ENCODE assay signal across 8 cellular contexts in genomic region chr3:3800685-3801509, GRCh38. TPM values are rescaled to one million over a fixed set of nuclear protein-coding genes. Genes with fewer than 3 reads are reported as not detected.
DNase-seq lines count a peak whose midpoint lies in the region; ATAC-seq, FAIRE-seq and TF ChIP-seq lines count a peak whose summit lies in the region.

No MANE protein-coding gene starts in this region.

- H3K36me3 Mint-ChIP-seq in activated T-cell treated with anti-CD3 and anti-CD28 coated beads, Interleukin-2, amount 50 U/mL, for 72 hours (ENCODE audit: insufficient read depth in 2 of 2): peaks cover 0 to 2% of the 10 kb centered on the region in 2 donors

- DNase-seq in G401 (ENCODE audit: low spot score): peak; percentile 63
- DNase-seq in activated T-cell treated with anti-CD3 and anti-CD28 coated beads, Interleukin-2, amount 50 U/mL, for 72 hours: peak in 1 of 2 donors; percentile 12
- peak in 28 of 51 donors; percentile 2 to 61 (median 26) for DNase-seq in hypothalamus (lab: John Stamatoyannopoulos, UW)
- peak; percentile 42 to 77 for DNase-seq in psoas muscle
- DNase-seq in HTR-8/SVneo (ENCODE audit: insufficient read length, low spot score): no peak
- no peak for DNase-seq in NCI-H526 treated with DMSO at 0.1 percent for 48 hours (lab: John Stamatoyannopoulos, UW)
- DNase-seq in germinal center (ENCODE audit: low spot score): no peak
- no peak for DNase-seq in GM19240 (ENCODE audit: insufficient read length, low spot score)

- no peak overlapping the region for H3K27ac Mint-ChIP-seq in activated T-cell treated with anti-CD3 and anti-CD28 coated beads, Interleukin-2, amount 50 U/mL, for 72 hours

- H3K27me3 Mint-ChIP-seq in activated T-cell treated with anti-CD3 and anti-CD28 coated beads, Interleukin-2, amount 50 U/mL, for 72 hours (ENCODE audit: low read depth): peaks cover 46% of the 10 kb centered on the region

- no peak for FAIRE-seq in HTR-8/SVneo (lab: Jason Lieb, UNC)

- H3K9me3 ChIP-seq in psoas muscle: no peaks in the 10 kb centered on the region

- no peaks in the 10 kb centered on the region for H3K27me3 ChIP-seq in psoas muscle (ENCODE audit: insufficient read depth in 3 of 3, low read length in 2 of 3)

- H3K4me1 ChIP-seq in psoas muscle: peaks cover 11% of the 10 kb centered on the region

- WGBS in psoas muscle, 3 donors: 1 to 2% (median 1%) methylated on average over 44 to 53 of the region's 53 CpGs

- peak overlapping the region; percentile 82 for H3K4me3 ChIP-seq in psoas muscle

- no peak for TF ChIP-seq CTCF in psoas muscle (IDR thresholded peaks at IDR 0.05)

- peaks cover 23% of the 10 kb centered on the region for H3K4me1 Mint-ChIP-seq in activated T-cell treated with anti-CD3 and anti-CD28 coated beads, Interleukin-2, amount 50 U/mL, for 72 hours (ENCODE audit: low read depth)

- intact Hi-C loops in psoas muscle (cut with DNase I): loop anchor here in 1 of 2 donors (10.0 kb wide), 1 partner anchor 494 kb away; no protein-coding TSS in a partner anchor

- H3K9me3 Mint-ChIP-seq in activated T-cell treated with anti-CD3 and anti-CD28 coated beads, Interleukin-2, amount 50 U/mL, for 72 hours: no peaks in the 10 kb centered on the region

- ATAC-seq in activated T-cell treated with anti-CD3 and anti-CD28 coated beads, Interleukin-2, amount 50 U/mL, for 72 hours (replicated peaks in 1 of 2): no peak
- ATAC-seq in psoas muscle: peak; percentile 39 to 65 (median 58)

- in situ Hi-C loops in G401 (cut with HindIII; ENCODE audit: low sequenced_read_pairs): no loop called here

- H3K27ac ChIP-seq in psoas muscle: peak overlapping the region; percentile 80

- H3K36me3 ChIP-seq in psoas muscle (ENCODE audit: insufficient read depth in 1 of 2, low read depth in 1 of 2): no peaks in the 10 kb centered on the region

- peak overlapping the region; percentile 84 to 90 for H3K4me3 Mint-ChIP-seq in activated T-cell treated with anti-CD3 and anti-CD28 coated beads, Interleukin-2, amount 50 U/mL, for 72 hours

RNA-seq across cellular contexts. Expression of gene LRRN1, which starts 1.7 kb away (rescaled TPM):
- total RNA-seq in G401 (2014; rRNA removed; shearing (Covaris generic)): not detected in 2 replicates
- total RNA-seq in activated T-cell treated with anti-CD3 and anti-CD28 coated beads, Interleukin-2, amount 50 U/mL, for 72 hours: 1 to 10 TPM in 1 of 2 donors, under 1 TPM in 1; 0.58 to 2.6 TPM
- 10 to 100 TPM in 1 of 4 donors, 1 to 10 TPM in 3; 5.1 to 12.6 (median 8.0) TPM for total RNA-seq in psoas muscle
- 1 to 10 TPM in 2 of 3 donors, under 1 TPM in 1; 0.29 to 3.2 (median 1.5) TPM for polyA plus RNA-seq in psoas muscle

Comparison
In these comparisons a context has a peak if more than half of its experiments do, and no peak if none do; other contexts are left out.
1. DNase-seq: peak in G401 (single experiment), hypothalamus (28 of 51) and psoas muscle (2 of 2); none in HTR-8/SVneo (single experiment), NCI-H526 treated with DMSO at 0.1 percent for 48 hours (single experiment), germinal center (single experiment) and GM19240 (single experiment).
2. ATAC-seq: peak in psoas muscle (4 of 4); none in activated T-cell treated with anti-CD3 and anti-CD28 coated beads, Interleukin-2, amount 50 U/mL, for 72 hours (0 of 2).